ENCODE assay signal across 1 cellular context in genomic region chr10:127797339-127797738, GRCh38.
TF ChIP-seq lines count a peak whose summit lies in the region.

No MANE protein-coding gene starts in this region.

TF ChIP-seq in HCT116, 20 proteins besides CTCF, POLR2A, EP300 and RAD21 (continued from another document):
- TF ChIP-seq ZBTB33 (IDR thresholded peaks at IDR 0.05; ENCODE audit: extremely low read depth, insufficient replicate concordance, low read length) (no peak), CEBPB (IDR thresholded peaks at IDR 0.05; ENCODE audit: low read depth) (no peak), EZH2phosphoT487 (IDR thresholded peaks at IDR 0.05; ENCODE audit: borderline replicate concordance) (no peak), SP1 (IDR thresholded peaks at IDR 0.05; ENCODE audit: low read depth) (no peak), ELF1 (IDR thresholded peaks at IDR 0.05; ENCODE audit: borderline replicate concordance, low read depth) (no peak), ZFX (IDR thresholded peaks at IDR 0.05) (no peak), TCF7L2 (IDR thresholded peaks at IDR 0.05; ENCODE audit: borderline replicate concordance, extremely low read depth, insufficient read depth, insufficient read length) (no peak), ZNF274 (IDR thresholded peaks at IDR 0.05; ENCODE audit: low read depth, low read length) (no peak), CBX3 (IDR thresholded peaks at IDR 0.05; ENCODE audit: low read depth) (no peak), YY1 (IDR thresholded peaks at IDR 0.05; ENCODE audit: extremely low read depth, insufficient replicate concordance, low read depth, low read length) (no peak), JUND (IDR thresholded peaks at IDR 0.05) (no peak)
- TF ChIP-seq, protein P1, sequence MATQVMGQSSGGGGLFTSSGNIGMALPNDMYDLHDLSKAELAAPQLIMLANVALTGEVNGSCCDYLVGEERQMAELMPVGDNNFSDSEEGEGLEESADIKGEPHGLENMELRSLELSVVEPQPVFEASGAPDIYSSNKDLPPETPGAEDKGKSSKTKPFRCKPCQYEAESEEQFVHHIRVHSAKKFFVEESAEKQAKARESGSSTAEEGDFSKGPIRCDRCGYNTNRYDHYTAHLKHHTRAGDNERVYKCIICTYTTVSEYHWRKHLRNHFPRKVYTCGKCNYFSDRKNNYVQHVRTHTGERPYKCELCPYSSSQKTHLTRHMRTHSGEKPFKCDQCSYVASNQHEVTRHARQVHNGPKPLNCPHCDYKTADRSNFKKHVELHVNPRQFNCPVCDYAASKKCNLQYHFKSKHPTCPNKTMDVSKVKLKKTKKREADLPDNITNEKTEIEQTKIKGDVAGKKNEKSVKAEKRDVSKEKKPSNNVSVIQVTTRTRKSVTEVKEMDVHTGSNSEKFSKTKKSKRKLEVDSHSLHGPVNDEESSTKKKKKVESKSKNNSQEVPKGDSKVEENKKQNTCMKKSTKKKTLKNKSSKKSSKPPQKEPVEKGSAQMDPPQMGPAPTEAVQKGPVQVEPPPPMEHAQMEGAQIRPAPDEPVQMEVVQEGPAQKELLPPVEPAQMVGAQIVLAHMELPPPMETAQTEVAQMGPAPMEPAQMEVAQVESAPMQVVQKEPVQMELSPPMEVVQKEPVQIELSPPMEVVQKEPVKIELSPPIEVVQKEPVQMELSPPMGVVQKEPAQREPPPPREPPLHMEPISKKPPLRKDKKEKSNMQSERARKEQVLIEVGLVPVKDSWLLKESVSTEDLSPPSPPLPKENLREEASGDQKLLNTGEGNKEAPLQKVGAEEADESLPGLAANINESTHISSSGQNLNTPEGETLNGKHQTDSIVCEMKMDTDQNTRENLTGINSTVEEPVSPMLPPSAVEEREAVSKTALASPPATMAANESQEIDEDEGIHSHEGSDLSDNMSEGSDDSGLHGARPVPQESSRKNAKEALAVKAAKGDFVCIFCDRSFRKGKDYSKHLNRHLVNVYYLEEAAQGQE (IDR thresholded peaks at IDR 0.05; ENCODE audit: low read depth): no peak
